Comparison of ENCODE assay signal across 8 cellular contexts in the genomic region with DNA sequence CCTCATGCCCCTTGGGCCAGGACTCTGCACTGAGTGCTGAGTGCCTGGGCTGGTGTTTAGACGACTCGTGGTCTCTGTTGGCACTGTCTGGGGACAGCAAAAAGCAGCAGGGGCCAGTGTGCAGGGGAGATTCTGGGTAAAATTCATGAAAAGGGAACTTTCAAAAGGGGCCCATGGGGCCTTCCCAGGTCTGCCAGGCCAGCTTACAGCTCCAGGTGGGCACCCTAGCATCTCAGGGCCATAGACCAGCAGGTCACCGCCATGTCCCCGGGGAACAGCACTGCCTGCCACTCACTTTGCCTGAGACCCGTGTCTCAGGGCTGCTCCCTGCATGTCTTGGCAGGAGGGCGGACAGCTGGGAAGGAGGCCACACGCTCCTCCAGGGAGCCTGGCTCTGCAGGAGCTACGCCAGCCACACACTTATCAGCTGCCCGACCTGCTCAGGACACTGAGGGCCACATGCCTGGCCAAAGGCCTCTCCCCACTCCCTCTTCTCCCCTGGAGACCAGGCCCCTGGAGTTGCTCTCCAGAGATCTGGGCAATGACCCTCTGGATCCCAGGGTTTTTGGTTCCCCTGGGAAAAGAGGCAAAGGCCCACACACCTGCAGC. TPM values are rescaled to one million over a fixed set of nuclear protein-coding genes. Genes with fewer than 3 reads are reported as not detected.
DNase-seq lines count a peak whose midpoint lies in the region; ATAC-seq and TF ChIP-seq lines count a peak whose summit lies in the region.

No MANE protein-coding gene starts in this region.

- H4K91ac ChIP-seq in mesenchymal stem cell (ENCODE audit: low read length): peak overlapping the region; percentile 93

- no peaks in the 10 kb centered on the region for H3K9me3 ChIP-seq in mesenchymal stem cell (ENCODE audit: control insufficient read depth, low read length)
- no peaks in the 10 kb centered on the region for H3K9me3 ChIP-seq in vagina

- H3K79me1 ChIP-seq in mesenchymal stem cell (replicated peaks; ENCODE audit: low read length, poor library complexity, severe bottlenecking): peaks cover 2% of the 10 kb centered on the region

- peaks cover 38% of the 10 kb centered on the region for H3K4me1 ChIP-seq in mesenchymal stem cell (ENCODE audit: control insufficient read depth, insufficient read depth, low read depth, low read length)
- peaks cover 49% of the 10 kb centered on the region for H3K4me1 ChIP-seq in vagina

- WGBS in mesenchymal stem cell: 72% methylated on average over 9 of the region's 9 CpGs

- DNase-seq in Right ventricle myocardium superior: peak; percentile 43
- no peak for DNase-seq in cardiac septum (ENCODE audit: low spot score)
- DNase-seq in mesenchymal stem cell: no peak
- DNase-seq in vagina (ENCODE audit: extremely low spot score in 2 of 2): no peak
- DNase-seq in NCI-H2227 (lab: John Stamatoyannopoulos, UW; ENCODE audit: unreplicated experiment): no peak

- TF ChIP-seq CTCF in vagina (IDR thresholded peaks at IDR 0.05): no peak

- no peak overlapping the region for H3K9ac ChIP-seq in mesenchymal stem cell (ENCODE audit: low read length)

- H2BK12ac ChIP-seq in mesenchymal stem cell (ENCODE audit: low read length in 2 of 2): peak overlapping the region; percentile 4 to 98

- peak overlapping the region; percentile 71 for H2BK15ac ChIP-seq in mesenchymal stem cell (ENCODE audit: low read depth, poor library complexity, severe bottlenecking)

- no peak overlapping the region for H3K23ac ChIP-seq in mesenchymal stem cell (ENCODE audit: low read length in 2 of 2)

- H2AFZ ChIP-seq in mesenchymal stem cell (ENCODE audit: low read depth, low read length): peak overlapping the region; percentile 57

- H3K4me3 ChIP-seq in mesenchymal stem cell (ENCODE audit: insufficient read depth in 1 of 2, low read depth in 1 of 2, low read length in 2 of 2) (no peak overlapping the region), vagina (peak overlapping the region; percentile 8 to 36)

- H4K8ac ChIP-seq in mesenchymal stem cell (ENCODE audit: low read length): peak overlapping the region; percentile 96

- no peak for TF ChIP-seq POLR2A in vagina (IDR thresholded peaks at IDR 0.05)

- no peaks in the 10 kb centered on the region for H3K27me3 ChIP-seq in mesenchymal stem cell (ENCODE audit: control insufficient read depth in 1 of 2, insufficient read depth in 1 of 2, low read length in 2 of 2)
- H3K27me3 ChIP-seq in vagina: no peaks in the 10 kb centered on the region

- peak overlapping the region; percentile 6 for H2AK5ac ChIP-seq in mesenchymal stem cell (ENCODE audit: low read length, severe bottlenecking)

- H2BK5ac ChIP-seq in mesenchymal stem cell (ENCODE audit: low read depth, low read length, poor library complexity, severe bottlenecking): no peak overlapping the region

- H2BK120ac ChIP-seq in mesenchymal stem cell (ENCODE audit: low read depth, low read length): peak overlapping the region; percentile 2

- H3K4me2 ChIP-seq in mesenchymal stem cell (ENCODE audit: low read length, poor library complexity, severe bottlenecking): peak overlapping the region; percentile 26

- ATAC-seq in Right ventricle myocardium superior (ENCODE audit: poor library complexity) (peak; percentile 9), HG03439 (IDR thresholded peaks at IDR 0.05; ENCODE audit: unreplicated experiment) (no peak), GM18870 (IDR thresholded peaks at IDR 0.05; ENCODE audit: unreplicated experiment) (no peak)

- H3K27ac ChIP-seq in angular gyrus (ENCODE audit: low read depth, low read length): peak overlapping the region; percentile 65
- H3K27ac ChIP-seq in mesenchymal stem cell (ENCODE audit: low read length, poor library complexity, severe bottlenecking): no peak overlapping the region
- H3K27ac ChIP-seq in vagina: peak overlapping the region; percentile 80

- H3K36me3 ChIP-seq in mesenchymal stem cell (ENCODE audit: control insufficient read depth in 1 of 2, insufficient read depth in 2 of 2, low read depth in 1 of 2, low read length in 2 of 2) (peaks cover 11 to 21% of the 10 kb centered on the region in 2 experiments), vagina (no peaks in the 10 kb centered on the region)

- peak overlapping the region in 1 of 2 experiments; percentile 53 for H3K14ac ChIP-seq in mesenchymal stem cell (ENCODE audit: low read length in 2 of 2)

- intact Hi-C loops in Right ventricle myocardium superior (cut with DNase I): no loop called here
- intact Hi-C loops in cardiac septum (cut with DNase I): no loop called here
- intact Hi-C loops in vagina (cut with DNase I): no loop called here

- peak overlapping the region; percentile 76 to 82 for H3K4ac ChIP-seq in mesenchymal stem cell (ENCODE audit: low read depth in 1 of 2, low read length in 2 of 2)

- peak overlapping the region; percentile 89 to 92 for H3K18ac ChIP-seq in mesenchymal stem cell (ENCODE audit: low read depth in 1 of 2, low read length in 2 of 2)

RNA-seq across cellular contexts. Expression of a gene that starts 8.8 kb away (rescaled TPM):
- total RNA-seq in Right ventricle myocardium superior: 23.0 TPM
- 22.9 TPM for total RNA-seq in cardiac septum
- polyA plus RNA-seq in mesenchymal stem cell (2013, experiment 1 of 2): 121 TPM
- 108 TPM for polyA plus RNA-seq in mesenchymal stem cell (2013, experiment 2 of 2)
- 127 TPM for total RNA-seq in vagina

RNA-seq across cellular contexts. Expression of a gene that starts 41.2 kb away (rescaled TPM):
- total RNA-seq in Right ventricle myocardium superior: 57.9 TPM
- 47.6 TPM for total RNA-seq in cardiac septum
- polyA plus RNA-seq in mesenchymal stem cell (2013, experiment 1 of 2): 23.0 TPM
- 20.9 TPM for polyA plus RNA-seq in mesenchymal stem cell (2013, experiment 2 of 2)
- total RNA-seq in vagina: 72.4 TPM

RNA-seq across cellular contexts. Expression of a gene that starts 55.1 kb away (rescaled TPM):
- total RNA-seq in Right ventricle myocardium superior (86.5 TPM), cardiac septum (67.4 TPM), vagina (80.3 TPM)
- polyA plus RNA-seq in mesenchymal stem cell (2013, experiment 1 of 2): 63.6 TPM
- polyA plus RNA-seq in mesenchymal stem cell (2013, experiment 2 of 2): 62.1 TPM

RNA-seq across cellular contexts. Expression of a gene that starts 55.2 kb away (rescaled TPM):
- 20.5 TPM for total RNA-seq in Right ventricle myocardium superior
- 21.0 TPM for total RNA-seq in cardiac septum
- 31.3 TPM for polyA plus RNA-seq in mesenchymal stem cell (2013, experiment 1 of 2)
- 31.7 TPM for polyA plus RNA-seq in mesenchymal stem cell (2013, experiment 2 of 2)
- total RNA-seq in vagina: 61.4 TPM

Comparison
In these comparisons a context has a peak if more than half of its experiments do, and no peak if none do; other contexts are left out.
1. H3K4me3 ChIP-seq: peak in vagina (2 of 2); none in mesenchymal stem cell (0 of 2).